15 cellular contexts compared by ENCODE assay signal in the genomic region with DNA sequence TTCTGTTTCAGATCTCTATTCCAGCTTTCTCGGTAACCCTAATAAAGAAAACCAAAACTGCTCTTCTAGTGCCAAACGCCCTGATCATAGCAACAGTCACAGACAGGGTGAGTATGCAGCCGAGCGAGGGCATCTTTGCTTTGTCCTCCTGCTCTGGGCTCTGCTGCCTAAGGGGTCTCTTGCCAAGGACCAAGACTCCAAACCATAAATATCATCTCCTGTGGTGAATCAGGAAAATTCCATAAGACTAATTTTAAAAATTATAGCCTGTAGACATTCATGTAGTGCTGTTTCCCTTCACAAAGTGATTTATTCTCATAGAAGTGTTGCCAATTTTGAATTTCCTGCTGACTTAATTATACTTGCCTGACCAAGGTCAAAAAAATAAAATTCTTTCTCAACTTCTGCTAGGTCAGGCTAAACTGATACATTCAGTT. TPM values are rescaled to one million over a fixed set of nuclear protein-coding genes. Genes with fewer than 3 reads are reported as not detected.
DNase-seq lines count a peak whose midpoint lies in the region; FAIRE-seq and TF ChIP-seq lines count a peak whose summit lies in the region.
"Had no signal": no experiment of that assay in that cellular context is flagged by ENCODE, and none has a peak within 500 bp of the region (broad histone marks: within the 10 kb centered on the region; RNA-seq: fewer than 3 reads in every experiment).

No MANE protein-coding gene starts in this region.

- no peak overlapping the region for H3K4me3 ChIP-seq in right atrium auricular region
- H3K4me3 ChIP-seq: lung had no signal

- H3K9me3 Mint-ChIP-seq in HFFc6, result no peaks in the 10 kb centered on the region
- H3K9me3 Mint-ChIP-seq in brain, result peaks cover 0 to 3% (median 0%) of the 10 kb centered on the region in 5 experiments
- H3K9me3 Mint-ChIP-seq: activated T-helper 1 cell treated with anti-CD3 and anti-CD28 coated beads, Interleukin-12 subunit alpha, Interleukin-12 subunit beta, Interleukin-2, Interleukin-4 antibody, amounts not matched to agents 30 ng/mL and 10 ng/mL and 1 ng/mL, durations not matched to agents 14 hours and 24 hours and 36 hours had no signal

- no peak for DNase-seq in HFFc6
- DNase-seq in stromal cell of bone marrow (ENCODE audit: low read depth), result peak; percentile 28
- no peak for DNase-seq in GOT3 (lab: John Stamatoyannopoulos, UW)
- no peak for DNase-seq in H54 (ENCODE audit: insufficient read length, low spot score)
- DNase-seq in NCI-H146 (lab: John Stamatoyannopoulos, UW), result no peak
- no peak for DNase-seq in right atrium auricular region (ENCODE audit: low spot score)
- DNase-seq: BE2C, DMS79, NCI-H1417 treated with DMSO at 0.1 percent for 48 hours, NCI-H526, T1000 had no signal

- TF ChIP-seq CTCF in HFFc6 (IDR thresholded peaks at IDR 0.05), result no peak
- TF ChIP-seq CTCF in brain (conservative IDR thresholded peaks at IDR 0.05), result no peak
- TF ChIP-seq CTCF in right atrium auricular region (IDR thresholded peaks at IDR 0.05), result no peak

- H3K9me3 ChIP-seq in right atrium auricular region, result no peaks in the 10 kb centered on the region
- H3K9me3 ChIP-seq: BE2C had no signal

- no peak for FAIRE-seq in H54 (lab: Jason Lieb, UNC)

- H3K36me3 ChIP-seq in right atrium auricular region, result peaks cover 51% of the 10 kb centered on the region
- H3K36me3 ChIP-seq: BE2C had no signal

- peaks cover 2% of the 10 kb centered on the region; the same call in 1 of the 2 replicates for H3K27me3 Mint-ChIP-seq in HFFc6 (ENCODE audit: insufficient read depth)
- H3K27me3 Mint-ChIP-seq in brain, result no peaks in the 10 kb centered on the region

- H3K27ac ChIP-seq in layer of hippocampus (ENCODE audit: low read depth, low read length) (peak overlapping the region; percentile 79), right atrium auricular region (peak overlapping the region in 1 of 2 donors; percentile 25)

- H3K4me1 Mint-ChIP-seq in HFFc6 (ENCODE audit: low read depth) (peaks cover 74% of the 10 kb centered on the region), brain (peaks cover 31% of the 10 kb centered on the region)

- H3K27ac Mint-ChIP-seq in HFFc6 (peak overlapping the region; percentile 88), brain (peak overlapping the region; percentile 4 to 96 (median 85))
- H3K27ac Mint-ChIP-seq: activated T-helper 1 cell treated with anti-CD3 and anti-CD28 coated beads, Interleukin-12 subunit alpha, Interleukin-12 subunit beta, Interleukin-2, Interleukin-4 antibody, amounts not matched to agents 30 ng/mL and 10 ng/mL and 1 ng/mL, durations not matched to agents 14 hours and 24 hours and 36 hours had no signal

- H3K4me1 ChIP-seq in right atrium auricular region, result peaks cover 0 to 5% of the 10 kb centered on the region in 2 donors
- H3K4me1 ChIP-seq: BE2C had no signal

- no peak for TF ChIP-seq POLR2A in H54 (IDR thresholded peaks at IDR 0.05; ENCODE audit: low read depth, low read length)

- H3K4me3 Mint-ChIP-seq in HFFc6, result 0 out of 2 replicates have a peak overlapping the region, but pooled peaks have one; percentile 42
- peak overlapping the region in 2 of 5 experiments; percentile 52 to 73 for H3K4me3 Mint-ChIP-seq in brain
- H3K4me3 Mint-ChIP-seq: activated T-helper 1 cell treated with anti-CD3 and anti-CD28 coated beads, Interleukin-12 subunit alpha, Interleukin-12 subunit beta, Interleukin-2, Interleukin-4 antibody, amounts not matched to agents 30 ng/mL and 10 ng/mL and 1 ng/mL, durations not matched to agents 14 hours and 24 hours and 36 hours had no signal

- H3K36me3 Mint-ChIP-seq in HFFc6 (ENCODE audit: low read depth) (peaks cover 68% of the 10 kb centered on the region), brain (no peaks in the 10 kb centered on the region)

- H3K27me3 ChIP-seq in layer of hippocampus (ENCODE audit: control insufficient read depth, insufficient read depth, low read length) (no peaks in the 10 kb centered on the region), right atrium auricular region (no peaks in the 10 kb centered on the region)
- H3K27me3 ChIP-seq: BE2C had no signal

RNA-seq across cellular contexts. Expression of a gene that starts 54.5 kb away (rescaled TPM):
- total RNA-seq in HFFc6 (2021; fragmentation: NEBNext Ultra II Directional; extraction: Animal tissue kit (Norgen Biotek cat#: 25700)), result 100 to 1,000 TPM in 2 of 6 experiments, 10 to 100 TPM in 4; 69.2 to 154 (median 80.5) TPM
- polyA plus RNA-seq in brain (ENCODE audit: insufficient read depth, low read depth, low replicate concordance), result 16.2 TPM
- 10 to 100 TPM; 41.1 to 45.0 TPM for total RNA-seq in right atrium auricular region
